ENCODE assay signal across 8 cellular contexts in genomic region chr22:25562966-25563756, GRCh38. TPM values are rescaled to one million over a fixed set of nuclear protein-coding genes. Genes with fewer than 3 reads are reported as not detected.
A peak's percentile ranks its signal among the peaks of the same experiment; 100 is the strongest.
DNase-seq lines count a peak whose midpoint lies in the region; ATAC-seq and TF ChIP-seq lines count a peak whose summit lies in the region.
"Not testable (repeated sequence)": the region's sequence is repeated elsewhere in the genome, so short reads cannot be mapped to it uniquely, and the experiment has no call there.

No MANE protein-coding gene starts in this region.

- H3K27me3 Mint-ChIP-seq in activated T-helper 17 cell treated with anti-CD3 and anti-CD28 coated beads, Interleukin-2, amount 50 U/mL, for 72 hours, result peaks cover 30% of the 10 kb centered on the region
- peaks cover 20 to 33% of the 10 kb centered on the region in 2 donors for H3K27me3 Mint-ChIP-seq in effector memory CD8-positive, alpha-beta T cell
- peaks cover 61% of the 10 kb centered on the region for H3K27me3 Mint-ChIP-seq in osteocyte (ENCODE audit: unreplicated experiment)

- H3K9me3 Mint-ChIP-seq in activated T-helper 17 cell treated with anti-CD3 and anti-CD28 coated beads, Interleukin-2, amount 50 U/mL, for 72 hours; effector memory CD8-positive, alpha-beta T cell; osteocyte (ENCODE audit: unreplicated experiment): not testable (repeated sequence)

- DNase-seq in CD1c-positive myeloid dendritic cell (ENCODE audit: extremely low spot score) (peak; percentile 76), SK-N-SH (peak; percentile 35), left kidney (ENCODE audit: low read depth, low spot score) (peak; percentile 43)
- DNase-seq in effector memory CD8-positive, alpha-beta T cell; osteocyte (ENCODE audit: extremely low spot score, unreplicated experiment); thoracic aorta (ENCODE audit: low spot score): not testable (repeated sequence)

- not testable (repeated sequence) for H3K27ac ChIP-seq in HUES6 (ENCODE audit: low read depth, low read length)
- H3K27ac ChIP-seq in SK-N-SH (ENCODE audit: low read depth in 2 of 2, low read length in 1 of 2) (peak overlapping the region in 1 of 2 experiments; percentile 96; a peak in 2 of 4 replicates), thoracic aorta (peak overlapping the region; percentile 34 to 42)

- H3K79me2 ChIP-seq in SK-N-SH (ENCODE audit: insufficient read depth), result not testable (repeated sequence)

- H3K4me1 ChIP-seq in HUES6 (ENCODE audit: control insufficient read depth, insufficient read depth, low read length), result peaks cover 26% of the 10 kb centered on the region
- H3K4me1 ChIP-seq in SK-N-SH (ENCODE audit: control insufficient read depth in 1 of 2, insufficient read depth in 2 of 2, low read depth in 1 of 2, low read length in 1 of 2), result peaks cover 5 to 24% of the 10 kb centered on the region in 2 experiments; a peak in 2 of 4 replicates
- H3K4me1 ChIP-seq in thoracic aorta (ENCODE audit: control insufficient read depth in 1 of 2, low read depth in 2 of 2), result peaks cover 4 to 19% of the 10 kb centered on the region in 2 donors

- not testable (repeated sequence) for TF ChIP-seq CTCF in SK-N-SH (IDR thresholded peaks at IDR 0.05); osteocyte (IDR thresholded peaks at IDR 0.05); thoracic aorta (IDR thresholded peaks at IDR 0.05)

- not testable (repeated sequence) for ATAC-seq in activated T-helper 17 cell treated with anti-CD3 and anti-CD28 coated beads, Interleukin-2, amount 50 U/mL, for 72 hours (replicated peaks); effector memory CD8-positive, alpha-beta T cell (replicated peaks); thoracic aorta (ENCODE audit: insufficient number of reproducible peaks, low FRiP score, low read depth)

- CTCF ChIA-PET in SK-N-SH (lab: Yijun Ruan, JAX), result interaction anchor here (1.3 to 3.0 kb wide), 4 partner anchors 16 to 210 kb away, joined by 3 to 10 read pairs (median 6); no protein-coding TSS in a partner anchor

- not testable (repeated sequence) for H3K36me3 Mint-ChIP-seq in activated T-helper 17 cell treated with anti-CD3 and anti-CD28 coated beads, Interleukin-2, amount 50 U/mL, for 72 hours (ENCODE audit: low read depth); effector memory CD8-positive, alpha-beta T cell (ENCODE audit: insufficient read depth); osteocyte (ENCODE audit: unreplicated experiment)

- TF ChIP-seq EP300 in SK-N-SH (IDR thresholded peaks at IDR 0.05; ENCODE audit: borderline replicate concordance in 1 of 2, low read depth in 1 of 2, low read length in 1 of 2), result not testable (repeated sequence)

- not testable (repeated sequence) for H3K9me3 ChIP-seq in HUES6 (ENCODE audit: control insufficient read depth, insufficient read depth, low read depth, low read length); SK-N-SH; thoracic aorta

- H3K4me1 Mint-ChIP-seq in activated T-helper 17 cell treated with anti-CD3 and anti-CD28 coated beads, Interleukin-2, amount 50 U/mL, for 72 hours, result peaks cover 20% of the 10 kb centered on the region
- peaks cover 14% of the 10 kb centered on the region in 2 donors for H3K4me1 Mint-ChIP-seq in effector memory CD8-positive, alpha-beta T cell (ENCODE audit: low read depth in 2 of 2)
- H3K4me1 Mint-ChIP-seq in osteocyte (ENCODE audit: unreplicated experiment), result peaks cover 15% of the 10 kb centered on the region

- not testable (repeated sequence) for TF ChIP-seq RAD21 in SK-N-SH (IDR thresholded peaks at IDR 0.05; ENCODE audit: low read length)

- not testable (repeated sequence) for H3F3A ChIP-seq in SK-N-SH (replicated peaks; ENCODE audit: insufficient read depth)

- not testable (repeated sequence) for H3K27ac Mint-ChIP-seq in activated T-helper 17 cell treated with anti-CD3 and anti-CD28 coated beads, Interleukin-2, amount 50 U/mL, for 72 hours; effector memory CD8-positive, alpha-beta T cell; osteocyte (ENCODE audit: unreplicated experiment)

- peak overlapping the region; percentile 75 for H3K4me3 ChIP-seq in HUES6 (ENCODE audit: low read depth, low read length)
- H3K4me3 ChIP-seq in SK-N-SH (ENCODE audit: low read depth in 2 of 2, low read length in 1 of 2), result peak overlapping the region in 1 of 2 experiments; percentile 88; a peak in 3 of 4 replicates
- H3K4me3 ChIP-seq in thoracic aorta, result peak overlapping the region; percentile 79

- 29% methylated on average over 10 of the region's 10 CpGs for WGBS in SK-N-SH (ENCODE audit: low lambda C conversion rate)

- H3K4me3 Mint-ChIP-seq in activated T-helper 17 cell treated with anti-CD3 and anti-CD28 coated beads, Interleukin-2, amount 50 U/mL, for 72 hours, result peak overlapping the region; percentile 78
- peak overlapping the region; percentile 88 to 92 for H3K4me3 Mint-ChIP-seq in effector memory CD8-positive, alpha-beta T cell
- peak overlapping the region; percentile 77 for H3K4me3 Mint-ChIP-seq in osteocyte (ENCODE audit: unreplicated experiment)

- not testable (repeated sequence) for H4K20me1 ChIP-seq in SK-N-SH (ENCODE audit: insufficient read depth)

- H3K4me2 ChIP-seq in SK-N-SH, result peak overlapping the region; percentile 88

- not testable (repeated sequence) for H2AFZ ChIP-seq in SK-N-SH (ENCODE audit: low read depth)

- not testable (repeated sequence) for H3K9me2 ChIP-seq in SK-N-SH

- H3K36me3 ChIP-seq in HUES6 (ENCODE audit: control insufficient read depth, insufficient read depth, low read length); SK-N-SH (replicated peaks in 1 of 2; ENCODE audit: control insufficient read depth in 1 of 2, insufficient read depth in 2 of 2, low read length in 1 of 2); thoracic aorta: not testable (repeated sequence)

- peak overlapping the region; percentile 71 for H3K9ac ChIP-seq in HUES6 (ENCODE audit: low read length)
- H3K9ac ChIP-seq in SK-N-SH, result not testable (repeated sequence)

- POLR2A ChIA-PET in SK-N-SH (lab: Yijun Ruan, JAX), result interaction anchor here (1.1 to 1.2 kb wide), 2 partner anchors 13 to 14 kb away, joined by 3 read pairs; no protein-coding TSS in a partner anchor

- peaks cover 15% of the 10 kb centered on the region for H3K27me3 ChIP-seq in HUES6 (ENCODE audit: control insufficient read depth, insufficient read depth, low read length)
- not testable (repeated sequence) for H3K27me3 ChIP-seq in SK-N-SH (ENCODE audit: insufficient read depth); thoracic aorta (replicated peaks; ENCODE audit: insufficient read depth)

TF ChIP-seq in SK-N-SH, 30 proteins besides CTCF, POLR2A, EP300 and RAD21:
- TF ChIP-seq MXI1 (IDR thresholded peaks at IDR 0.05; ENCODE audit: low read depth, low read length), result peak; percentile 13; the same call in 1 of the 2 replicates
- 0 out of 2 replicates have a peak, but pooled peaks have one; percentile 17 for TF ChIP-seq GATA2 (CRISPR knock-in tag; IDR thresholded peaks at IDR 0.05)

RNA-seq across cellular contexts. Expression of gene GRK3, which starts 1.3 kb away (rescaled TPM):
- polyA plus RNA-seq in SK-N-SH (2012; rRNA removed), result 1.3 and 1.9 TPM in 2 replicates
- polyA plus RNA-seq in SK-N-SH (2012; cell fraction: cytosol; rRNA removed), result 2.0 and 2.5 TPM in 2 replicates
- 1.8 and 2.4 TPM in 2 replicates for polyA plus RNA-seq in SK-N-SH (2012; cell fraction: nucleus; rRNA removed)
- total RNA-seq in activated T-helper 17 cell treated with anti-CD3 and anti-CD28 coated beads, Interleukin-2, amount 50 U/mL, for 72 hours, result 10 to 100 TPM in 1 of 2 donors, 1 to 10 TPM in 1; 5.8 to 27.2 TPM
- 1.1 and 1.6 TPM in 2 replicates for total RNA-seq in osteocyte
- 1 to 10 TPM; 4.4 to 4.6 TPM for total RNA-seq in thoracic aorta
